18 cellular contexts compared by ENCODE assay signal in the genomic region with DNA sequence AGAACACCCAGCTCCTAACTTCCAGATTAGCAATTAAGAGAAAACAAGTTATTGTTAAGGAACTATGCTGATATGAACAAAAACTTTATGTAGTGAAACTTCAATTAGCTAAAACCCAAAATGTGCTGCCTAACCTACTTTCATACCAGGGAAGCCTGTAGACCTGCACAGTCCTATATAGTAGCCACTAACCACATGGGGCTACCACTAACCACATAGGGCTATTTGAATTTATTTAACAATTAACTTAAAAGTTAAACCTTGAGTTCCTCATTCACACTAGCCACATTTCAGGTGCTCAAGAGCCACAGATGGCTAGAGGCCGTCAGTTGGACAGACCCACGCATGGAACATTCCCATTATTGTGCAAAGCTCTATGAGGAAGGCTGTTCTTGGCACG.
A peak's percentile ranks its signal among the peaks of the same experiment; 100 is the strongest.
DNase-seq lines count a peak whose midpoint lies in the region; ATAC-seq lines count a peak whose summit lies in the region.
"Had no signal": no experiment of that assay in that cellular context is flagged by ENCODE, and none has a peak within 500 bp of the region (broad histone marks: within the 10 kb centered on the region; RNA-seq: fewer than 3 reads in every experiment).

No MANE protein-coding gene starts in this region.

- peak; percentile 59 for ATAC-seq in GM19023 (IDR thresholded peaks at IDR 0.05; ENCODE audit: unreplicated experiment)
- ATAC-seq in GM21717 (IDR thresholded peaks at IDR 0.05; ENCODE audit: unreplicated experiment): peak; percentile 47
- ATAC-seq in HG03135 (IDR thresholded peaks at IDR 0.05; ENCODE audit: unreplicated experiment): peak; percentile 72
- no peak for ATAC-seq in HG03039 (IDR thresholded peaks at IDR 0.05; ENCODE audit: unreplicated experiment)
- ATAC-seq: activated naive CD8-positive, alpha-beta T cell treated with anti-CD3 and anti-CD28 coated beads, Interleukin-2, amount 50 U/mL, for 24 hours; HCT116; Right ventricle myocardium inferior; sciatic nerve had no signal

- DNase-seq in NOMO-1 treated with DMSO at 0.1 percent for 48 hours (lab: John Stamatoyannopoulos, UW; ENCODE audit: unreplicated experiment) (peak; percentile 53), DMS79 treated with DMSO at 0.1 percent for 48 hours (lab: John Stamatoyannopoulos, UW) (no peak), cerebellar nuclear complex (lab: John Stamatoyannopoulos, UW) (no peak)
- DNase-seq in activated CD4-positive, alpha-beta T cell treated with anti-CD3 and anti-CD28 coated beads, Interleukin-2, amount 10 ng/mL, durations not matched to agents 24 days and 14 days: no peak
- DNase-seq: activated naive CD8-positive, alpha-beta T cell treated with anti-CD3 and anti-CD28 coated beads, Interleukin-2, amount 50 U/mL, for 24 hours; BE2C; left ventricle myocardium inferior; naive B cell; NCI-H1417; NCI-H524; stomach had no signal

- no peak overlapping the region for H3K4me3 Mint-ChIP-seq in activated CD4-positive, alpha-beta T cell treated with anti-CD3 and anti-CD28 coated beads, Interleukin-2, amount 10 ng/mL, durations not matched to agents 24 days and 14 days
- H3K4me3 Mint-ChIP-seq: activated naive CD8-positive, alpha-beta T cell treated with anti-CD3 and anti-CD28 coated beads, Interleukin-2, amount 50 U/mL, for 24 hours; naive B cell had no signal

- H3K36me3 Mint-ChIP-seq in activated CD4-positive, alpha-beta T cell treated with anti-CD3 and anti-CD28 coated beads, Interleukin-2, amount 10 ng/mL, durations not matched to agents 24 days and 14 days (ENCODE audit: low read depth): no peaks in the 10 kb centered on the region

- no peaks in the 10 kb centered on the region for H3K4me1 Mint-ChIP-seq in activated CD4-positive, alpha-beta T cell treated with anti-CD3 and anti-CD28 coated beads, Interleukin-2, amount 10 ng/mL, durations not matched to agents 24 days and 14 days
- H3K4me1 Mint-ChIP-seq: activated naive CD8-positive, alpha-beta T cell treated with anti-CD3 and anti-CD28 coated beads, Interleukin-2, amount 50 U/mL, for 24 hours; naive B cell had no signal

- peaks cover 16% of the 10 kb centered on the region for H3K9me3 Mint-ChIP-seq in activated CD4-positive, alpha-beta T cell treated with anti-CD3 and anti-CD28 coated beads, Interleukin-2, amount 10 ng/mL, durations not matched to agents 24 days and 14 days

- no peak overlapping the region for H3K27ac Mint-ChIP-seq in activated CD4-positive, alpha-beta T cell treated with anti-CD3 and anti-CD28 coated beads, Interleukin-2, amount 10 ng/mL, durations not matched to agents 24 days and 14 days
- H3K27ac Mint-ChIP-seq: activated naive CD8-positive, alpha-beta T cell treated with anti-CD3 and anti-CD28 coated beads, Interleukin-2, amount 50 U/mL, for 24 hours; naive B cell had no signal

- no peaks in the 10 kb centered on the region for H3K27me3 Mint-ChIP-seq in activated CD4-positive, alpha-beta T cell treated with anti-CD3 and anti-CD28 coated beads, Interleukin-2, amount 10 ng/mL, durations not matched to agents 24 days and 14 days
- H3K27me3 Mint-ChIP-seq: activated naive CD8-positive, alpha-beta T cell treated with anti-CD3 and anti-CD28 coated beads, Interleukin-2, amount 50 U/mL, for 24 hours; naive B cell had no signal

- intact Hi-C loops in activated CD4-positive, alpha-beta T cell treated with anti-CD3 and anti-CD28 coated beads, Interleukin-2, amount 10 ng/mL, durations not matched to agents 24 days and 14 days (cut with micrococcal nuclease): no loop called here
